In genomic region chr22:47558828-47559700, GRCh38 we compare ENCODE assay signal across 15 cellular contexts.
DNase-seq lines count a peak whose midpoint lies in the region; ATAC-seq and TF ChIP-seq lines count a peak whose summit lies in the region.
"Had no signal": no experiment of that assay in that cellular context is flagged by ENCODE, and none has a peak within 500 bp of the region (broad histone marks: within the 10 kb centered on the region; RNA-seq: fewer than 3 reads in every experiment).

No MANE protein-coding gene starts in this region.

- intact Hi-C loops in left ventricle myocardium superior (cut with micrococcal nuclease) (no loop called here), vagina (cut with DNase I) (no loop called here), left lung (cut with DNase I) (no loop called here)

- H4K8ac ChIP-seq in neuronal stem cell (ENCODE audit: low read depth, low read length): no peak overlapping the region

- H2AFZ ChIP-seq in neuronal stem cell (ENCODE audit: low read length): no peak overlapping the region
- H2AFZ ChIP-seq: GM23338 had no signal

- no peak overlapping the region for H3K18ac ChIP-seq in neuronal stem cell (ENCODE audit: low read length)

- peak overlapping the region; percentile 38 for H3K14ac ChIP-seq in neuronal stem cell (ENCODE audit: low read length)

- no peaks in the 10 kb centered on the region for H3K36me3 ChIP-seq in right atrium auricular region
- no peaks in the 10 kb centered on the region for H3K36me3 ChIP-seq in neuronal stem cell (replicated peaks in 1 of 2; ENCODE audit: control insufficient read depth in 2 of 2, insufficient read depth in 2 of 2, low read length in 2 of 2)
- no peaks in the 10 kb centered on the region for H3K36me3 ChIP-seq in vagina
- no peaks in the 10 kb centered on the region for H3K36me3 ChIP-seq in left lung

- H3K79me1 ChIP-seq in neuronal stem cell (ENCODE audit: low read depth, low read length): peaks cover 2% of the 10 kb centered on the region

- H3K23ac ChIP-seq in neuronal stem cell (ENCODE audit: low read depth, low read length, poor library complexity): peak overlapping the region; percentile 55

- no peak overlapping the region for H3K4me2 ChIP-seq in neuronal stem cell (ENCODE audit: insufficient read depth, low read length, poor library complexity, severe bottlenecking)
- H3K4me2 ChIP-seq: GM23338 had no signal

- H2BK5ac ChIP-seq in neuronal stem cell (ENCODE audit: low read length): no peak overlapping the region

- ATAC-seq in left ventricle myocardium superior (no peak), GM19328 (IDR thresholded peaks at IDR 0.05; ENCODE audit: unreplicated experiment) (no peak), left lung (no peak)
- ATAC-seq: GM12878, GM23338 had no signal

- no peak overlapping the region for H3K9ac ChIP-seq in neuronal stem cell (ENCODE audit: low read depth, low read length, poor library complexity)

- no CpG with 5 or more reads among the region's 16 CpGs for WGBS in neuronal stem cell (ENCODE audit: extremely low coverage in 2 of 2, insufficient read length in 2 of 2, insufficient replicate concordance in 1 of 2), 2 donors

- no peak overlapping the region for H4K91ac ChIP-seq in neuronal stem cell (ENCODE audit: low read depth, low read length, poor library complexity)

- no peaks in the 10 kb centered on the region for H3K27me3 ChIP-seq in right atrium auricular region
- peaks cover 0 to 3% (median 2%) of the 10 kb centered on the region in 3 experiments for H3K27me3 ChIP-seq in neuronal stem cell (ENCODE audit: control insufficient read depth in 3 of 3, insufficient read depth in 3 of 3, low read depth in 1 of 3, low read length in 3 of 3)
- H3K27me3 ChIP-seq in vagina: no peaks in the 10 kb centered on the region
- H3K27me3 ChIP-seq in left lung: peaks cover 0 to 10% of the 10 kb centered on the region in 2 donors

- no peak for TF ChIP-seq CTCF in right atrium auricular region (IDR thresholded peaks at IDR 0.05)
- TF ChIP-seq CTCF in vagina (IDR thresholded peaks at IDR 0.05): no peak
- no peak for TF ChIP-seq CTCF in foreskin fibroblast (IDR thresholded peaks at IDR 0.05; ENCODE audit: low read depth, low read length)
- TF ChIP-seq CTCF in left lung (IDR thresholded peaks at IDR 0.05): no peak

- H2AK5ac ChIP-seq in neuronal stem cell (ENCODE audit: low read depth, low read length): no peak overlapping the region

- TF ChIP-seq POLR2A in vagina (IDR thresholded peaks at IDR 0.05): no peak

- no peak overlapping the region for H2BK120ac ChIP-seq in neuronal stem cell (ENCODE audit: low read depth, low read length)

- no peak overlapping the region for H3K27ac ChIP-seq in right atrium auricular region
- no peak overlapping the region for H3K27ac ChIP-seq in neuronal stem cell (replicated peaks; ENCODE audit: low read length)
- no peak overlapping the region for H3K27ac ChIP-seq in vagina
- H3K27ac ChIP-seq in left lung: no peak overlapping the region

- no peak overlapping the region for H2BK15ac ChIP-seq in neuronal stem cell (ENCODE audit: low read length)

- H3K4me3 ChIP-seq in right atrium auricular region (no peak overlapping the region), neuronal stem cell (ENCODE audit: low read length in 2 of 2) (no peak overlapping the region), vagina (no peak overlapping the region), foreskin fibroblast (ENCODE audit: low read depth in 1 of 2, low read length in 2 of 2) (no peak overlapping the region), left lung (no peak overlapping the region)
- H3K4me3 ChIP-seq: GM12878, GM23338 had no signal

- no peaks in the 10 kb centered on the region for H3K9me3 ChIP-seq in right atrium auricular region
- H3K9me3 ChIP-seq in neuronal stem cell (replicated peaks in 1 of 2; ENCODE audit: control insufficient read depth in 2 of 2, insufficient read depth in 1 of 2, low read depth in 1 of 2, low read length in 2 of 2): peaks cover 0 to 45% of the 10 kb centered on the region in 2 donors
- H3K9me3 ChIP-seq in vagina: no peaks in the 10 kb centered on the region
- H3K9me3 ChIP-seq in left lung: no peaks in the 10 kb centered on the region

- no peak overlapping the region for H3K4ac ChIP-seq in neuronal stem cell (ENCODE audit: low read length)

- H2BK12ac ChIP-seq in neuronal stem cell (ENCODE audit: low read length): no peak overlapping the region

- DNase-seq in right atrium auricular region (ENCODE audit: low spot score) (peak; percentile 32), left ventricle myocardium superior (no peak), islet precursor cell (peak; percentile 32), neuronal stem cell (ENCODE audit: low spot score) (no peak), vagina (ENCODE audit: extremely low spot score in 2 of 2) (peak; percentile 77 to 84), foreskin fibroblast (no peak), left lung (no peak)
- DNase-seq: C1 segment of cervical spinal cord; Calu3; CD4-positive, alpha-beta T cell; DMS79; H7 had no signal

- no peaks in the 10 kb centered on the region for H3K4me1 ChIP-seq in right atrium auricular region
- no peaks in the 10 kb centered on the region for H3K4me1 ChIP-seq in neuronal stem cell (ENCODE audit: control insufficient read depth in 2 of 2, insufficient read depth in 1 of 2, low read depth in 1 of 2, low read length in 2 of 2)
- H3K4me1 ChIP-seq in vagina: no peaks in the 10 kb centered on the region
- H3K4me1 ChIP-seq in left lung: no peaks in the 10 kb centered on the region

Comparison
In these comparisons a context has a peak if more than half of its experiments do, and no peak if none do; other contexts are left out.
1. DNase-seq: peak in right atrium auricular region (single experiment), islet precursor cell (single experiment) and vagina (2 of 2); none in left ventricle myocardium superior (single experiment), neuronal stem cell (single experiment), foreskin fibroblast (0 of 2) and left lung (0 of 2).